ENCODE assay signal across 14 cellular contexts in genomic region chr9:94097788-94098413, GRCh38. TPM values are rescaled to one million over a fixed set of nuclear protein-coding genes. Genes with fewer than 3 reads are reported as not detected.
DNase-seq lines count a peak whose midpoint lies in the region; ATAC-seq, FAIRE-seq and TF ChIP-seq lines count a peak whose summit lies in the region.
"Had no signal": no experiment of that assay in that cellular context is flagged by ENCODE, and none has a peak within 500 bp of the region (broad histone marks: within the 10 kb centered on the region; RNA-seq: fewer than 3 reads in every experiment).

No MANE protein-coding gene starts in this region.

- POLR2A ChIA-PET in K562 (lab: Yijun Ruan, JAX): interaction anchor here (1.0 to 2.1 kb wide), 3 partner anchors 9 to 108 kb away, joined by 3 to 7 read pairs (median 3); no protein-coding TSS in a partner anchor

- DNase-seq in HS-5 (ENCODE audit: low read depth) (peak; percentile 69), K562 (ENCODE audit: extremely low read depth in 1 of 4, low spot score in 3 of 4) (no peak), iris pigment epithelial cell (ENCODE audit: low read depth) (peak; percentile 97), endodermal cell (no peak)
- DNase-seq in activated T-helper 2 cell treated with anti-CD3 and anti-CD28 coated beads, Interferon-gamma antibody, Interleukin-2, Interleukin-4, amounts not matched to agents 10 μg/mL and 5 μg/mL and 100 μg/mL, durations not matched to agents 14 hours and 24 hours and 36 hours (ENCODE audit: low spot score): no peak
- DNase-seq: activated CD4-positive, alpha-beta T cell treated with anti-CD3 and anti-CD28 coated beads, Interleukin-2, amount 50 U/mL, for 1 hour; effector CD8-positive, alpha-beta T cell; NCI-H1092 treated with DMSO at 0.1 percent for 48 hours; spleen; SW 1271 had no signal

- TF ChIP-seq EP300 in K562 (IDR thresholded peaks at IDR 0.05; ENCODE audit: low read length): no peak

- TF ChIP-seq CTCF in K562 (IDR thresholded peaks at IDR 0.05 in 2 of 3, conservative IDR thresholded peaks at IDR 0.05 in 1 of 3; ENCODE audit: insufficient read depth in 2 of 3, low read depth in 1 of 3, low read length in 3 of 3): no peak
- TF ChIP-seq CTCF in endodermal cell (conservative IDR thresholded peaks at IDR 0.05): no peak

- no peak for TF ChIP-seq POLR2A in K562 (conservative IDR thresholded peaks at IDR 0.05)
- no peak for TF ChIP-seq POLR2A in GM18505 (IDR thresholded peaks at IDR 0.05; ENCODE audit: borderline replicate concordance, extremely low read depth, insufficient read depth, insufficient read length)

- H3K4me3 ChIP-seq in ACC112 (ENCODE audit: low read depth, low read length) (peak overlapping the region; percentile 38; the same call in 1 of the 2 replicates), K562 (no peak overlapping the region), endodermal cell (ENCODE audit: low read length) (no peak overlapping the region)
- H3K4me3 ChIP-seq: BLaER1, spleen had no signal

- H3K79me2 ChIP-seq in ACC112 (ENCODE audit: control insufficient read depth, insufficient read depth, low read length, unreplicated experiment) (no peaks in the 10 kb centered on the region), K562 (ENCODE audit: control insufficient read depth, insufficient read depth, low read length) (no peaks in the 10 kb centered on the region)

- H3K9ac ChIP-seq in K562 (ENCODE audit: insufficient read depth in 1 of 2, low read depth in 2 of 2, low read length in 2 of 2): peak overlapping the region in 1 of 2 experiments; percentile 61; a peak in 1 of 4 replicates
- H3K9ac ChIP-seq in endodermal cell (ENCODE audit: extremely low read depth, low read length, poor library complexity, severe bottlenecking): no peak overlapping the region
- H3K9ac ChIP-seq: BLaER1 had no signal

- H3K4me1 Mint-ChIP-seq in endodermal cell: peaks cover 13% of the 10 kb centered on the region
- peaks cover 8% of the 10 kb centered on the region for H3K4me1 Mint-ChIP-seq in activated T-helper 2 cell treated with anti-CD3 and anti-CD28 coated beads, Interferon-gamma antibody, Interleukin-2, Interleukin-4, amounts not matched to agents 10 μg/mL and 5 μg/mL and 100 μg/mL, durations not matched to agents 14 hours and 24 hours and 36 hours (ENCODE audit: low read depth)

- no peaks in the 10 kb centered on the region for H4K20me1 ChIP-seq in K562 (replicated peaks; ENCODE audit: control insufficient read depth, insufficient read depth, low read length)
- H4K20me1 ChIP-seq: BLaER1 had no signal

- WGBS in K562 (ENCODE audit: insufficient coverage, low coverage, missing lambda C conversion rate): 56% methylated on average over 6 of the region's 6 CpGs
- 95 to 98% methylated on average over 5 to 6 of the region's 6 CpGs for WGBS in endodermal cell (ENCODE audit: insufficient coverage in 1 of 2, insufficient read length in 1 of 2), 2 experiments

- ATAC-seq in K562: peak; percentile 44
- ATAC-seq in GM18505 (IDR thresholded peaks at IDR 0.05; ENCODE audit: unreplicated experiment): no peak
- no peak for ATAC-seq in GM21786 (IDR thresholded peaks at IDR 0.05; ENCODE audit: unreplicated experiment)

- peaks cover 20% of the 10 kb centered on the region for H3K4me1 ChIP-seq in ACC112 (ENCODE audit: control insufficient read depth, insufficient read depth, low read length, unreplicated experiment)
- H3K4me1 ChIP-seq in K562 (replicated peaks in 1 of 2; ENCODE audit: control insufficient read depth in 2 of 2, insufficient read depth in 2 of 2, low read length in 2 of 2): peaks cover 6 to 15% of the 10 kb centered on the region in 2 experiments
- no peaks in the 10 kb centered on the region for H3K4me1 ChIP-seq in endodermal cell (ENCODE audit: control insufficient read depth, insufficient read depth, low read length)
- H3K4me1 ChIP-seq: BLaER1, spleen had no signal

- H2AFZ ChIP-seq in ACC112 (ENCODE audit: low read length, unreplicated experiment) (no peak overlapping the region), K562 (ENCODE audit: low read depth, low read length) (no peak overlapping the region)

- H3K9me3 ChIP-seq in K562 (replicated peaks; ENCODE audit: control insufficient read depth, insufficient read depth, low read depth, low read length) (no peaks in the 10 kb centered on the region), endodermal cell (ENCODE audit: control insufficient read depth, low read length) (no peaks in the 10 kb centered on the region)
- H3K9me3 ChIP-seq: BLaER1, spleen had no signal

- FAIRE-seq in K562 (lab: Jason Lieb, UNC): no peak

- H3K27ac Mint-ChIP-seq in endodermal cell: no peak overlapping the region
- no peak overlapping the region for H3K27ac Mint-ChIP-seq in activated T-helper 2 cell treated with anti-CD3 and anti-CD28 coated beads, Interferon-gamma antibody, Interleukin-2, Interleukin-4, amounts not matched to agents 10 μg/mL and 5 μg/mL and 100 μg/mL, durations not matched to agents 14 hours and 24 hours and 36 hours

- H3K36me3 Mint-ChIP-seq in endodermal cell (ENCODE audit: low read depth): peaks cover 22% of the 10 kb centered on the region
- peaks cover 2% of the 10 kb centered on the region for H3K36me3 Mint-ChIP-seq in activated T-helper 2 cell treated with anti-CD3 and anti-CD28 coated beads, Interferon-gamma antibody, Interleukin-2, Interleukin-4, amounts not matched to agents 10 μg/mL and 5 μg/mL and 100 μg/mL, durations not matched to agents 14 hours and 24 hours and 36 hours (ENCODE audit: low read depth)

- H3K27me3 ChIP-seq in ACC112 (ENCODE audit: insufficient read depth, low read length) (no peaks in the 10 kb centered on the region), K562 (ENCODE audit: control insufficient read depth in 2 of 2, insufficient read depth in 2 of 2, low read length in 2 of 2) (no peaks in the 10 kb centered on the region), endodermal cell (ENCODE audit: control insufficient read depth, insufficient read depth, low read length, poor library complexity, severe bottlenecking) (no peaks in the 10 kb centered on the region)
- H3K27me3 ChIP-seq: BLaER1, spleen had no signal

- H3K9me1 ChIP-seq in K562 (ENCODE audit: control insufficient read depth, insufficient read depth, low read length): no peaks in the 10 kb centered on the region

- H3K27ac ChIP-seq in ACC112 (ENCODE audit: low read depth, low read length): peak overlapping the region; percentile 57
- H3K27ac ChIP-seq in K562 (ENCODE audit: extremely low read depth, low read depth, low read length): no peak overlapping the region
- no peak overlapping the region for H3K27ac ChIP-seq in endodermal cell (ENCODE audit: low read depth, low read length)
- H3K27ac ChIP-seq: BLaER1, spleen had no signal

- intact Hi-C loops in K562 (cut with micrococcal nuclease): no loop called here
- intact Hi-C loops in activated T-helper 2 cell treated with anti-CD3 and anti-CD28 coated beads, Interferon-gamma antibody, Interleukin-2, Interleukin-4, amounts not matched to agents 10 μg/mL and 5 μg/mL and 100 μg/mL, durations not matched to agents 14 hours and 24 hours and 36 hours (cut with micrococcal nuclease): no loop called here

- no peak overlapping the region for H3K4me2 ChIP-seq in K562 (ENCODE audit: insufficient read depth, low read length)
- H3K4me2 ChIP-seq: BLaER1 had no signal

- in situ Hi-C loops in K562 (cut with MboI): no loop called here

- peaks cover 12% of the 10 kb centered on the region for H3K9me3 Mint-ChIP-seq in endodermal cell
- H3K9me3 Mint-ChIP-seq in activated T-helper 2 cell treated with anti-CD3 and anti-CD28 coated beads, Interferon-gamma antibody, Interleukin-2, Interleukin-4, amounts not matched to agents 10 μg/mL and 5 μg/mL and 100 μg/mL, durations not matched to agents 14 hours and 24 hours and 36 hours: no peaks in the 10 kb centered on the region

- TF ChIP-seq RAD21 in K562 (CRISPR knock-in tag; conservative IDR thresholded peaks at IDR 0.05 in 1 of 2, IDR thresholded peaks at IDR 0.05 in 1 of 2): no peak

- CTCF ChIA-PET in K562 (lab: Yijun Ruan, JAX; ENCODE audit: low intra/inter-chr PET ratio): no interaction called here

- no TSS peak for BruUV-seq in K562 (replicated peaks; lab: Mats Ljungman, UMichigan)

- H3K27me3 Mint-ChIP-seq in endodermal cell (ENCODE audit: insufficient read depth): no peaks in the 10 kb centered on the region
- no peaks in the 10 kb centered on the region for H3K27me3 Mint-ChIP-seq in activated T-helper 2 cell treated with anti-CD3 and anti-CD28 coated beads, Interferon-gamma antibody, Interleukin-2, Interleukin-4, amounts not matched to agents 10 μg/mL and 5 μg/mL and 100 μg/mL, durations not matched to agents 14 hours and 24 hours and 36 hours (ENCODE audit: low read depth)

- H3K4me3 Mint-ChIP-seq in endodermal cell: no peak overlapping the region
- H3K4me3 Mint-ChIP-seq in activated T-helper 2 cell treated with anti-CD3 and anti-CD28 coated beads, Interferon-gamma antibody, Interleukin-2, Interleukin-4, amounts not matched to agents 10 μg/mL and 5 μg/mL and 100 μg/mL, durations not matched to agents 14 hours and 24 hours and 36 hours (ENCODE audit: low read depth): no peak overlapping the region

- 0 out of 2 replicates have a peak, but pooled peaks cover 6% of the 10 kb centered on the region for H3K36me3 ChIP-seq in ACC112 (ENCODE audit: insufficient read depth, low read length)
- peaks cover 6% of the 10 kb centered on the region; the same call in 1 of the 3 replicates for H3K36me3 ChIP-seq in K562 (ENCODE audit: control insufficient read depth, insufficient read depth, low read length)
- H3K36me3 ChIP-seq in endodermal cell (ENCODE audit: control insufficient read depth, insufficient read depth, low read length): peaks cover 11% of the 10 kb centered on the region

RNA-seq across cellular contexts. Expression of gene PTPDC1, which starts 13.6 kb away (rescaled TPM):
- total RNA-seq in K562 (2011; cell fraction: chromatin; rRNA removed; ENCODE audit: low replicate concordance): 11.2 and 23.6 TPM in 2 replicates
- 5.5 and 8.2 TPM in 2 replicates for total RNA-seq in K562 (2011; cell fraction: nucleolus; rRNA removed)
- 13.6 and 23.1 TPM in 2 replicates for total RNA-seq in K562 (2011; cell fraction: nucleoplasm; rRNA removed)
- total RNA-seq in K562 (2014; rRNA removed): 4.9 and 5.3 TPM in 2 replicates
- 8.1 and 8.2 TPM in 2 replicates for total RNA-seq in K562 (2014; rRNA removed; fragmentation: Illumina TruSeq; extraction: Trizol)
- total RNA-seq in K562 (2015; rRNA removed; fragmentation: Illumina TruSeq; extraction: Trizol): 6.7 and 6.9 TPM in 2 replicates
- 5.5 and 5.7 TPM in 2 replicates for total RNA-seq in K562 (2021)
- 7.4 and 7.6 TPM in 2 replicates for polyA plus RNA-seq in K562 (2011; rRNA removed)
- 2.2 and 3.1 TPM in 2 replicates for polyA plus RNA-seq in K562 (2011; cell fraction: cytosol; rRNA removed)
- 19.0 and 20.8 TPM in 2 replicates for polyA plus RNA-seq in K562 (2011; cell fraction: nucleus; rRNA removed)
- polyA plus RNA-seq in K562 (2012): 2.5 and 7.3 TPM in 2 replicates
- 5.0 and 5.5 TPM in 2 replicates for polyA plus RNA-seq in K562 (2014; fragmentation: Illumina TruSeq; extraction: Trizol)
- polyA plus RNA-seq in K562 (2014; fragmentation: Nextera tagmentation; extraction: Ambion mirVana): 1 to 10 TPM; 1.1 to 1.9 TPM
- polyA plus RNA-seq in K562 (2014; rRNA removed): 5.7 and 6.5 TPM in 2 replicates
- 12.1 and 12.3 TPM in 2 replicates for polyA minus RNA-seq in K562 (2011; rRNA and poly(A)+ RNA removed)
- 3.1 and 4.0 TPM in 2 replicates for polyA minus RNA-seq in K562 (2011; cell fraction: cytosol; rRNA and poly(A)+ RNA removed)
- polyA minus RNA-seq in K562 (2011; cell fraction: nucleus; rRNA and poly(A)+ RNA removed): 11.8 and 17.0 TPM in 2 replicates
- total RNA-seq in endodermal cell: 10 to 100 TPM in 1 of 2 donors, 1 to 10 TPM in 1; 9.0 to 12.7 TPM
- polyA plus RNA-seq in endodermal cell (2013, experiment 1 of 2): 8.6 TPM
- polyA plus RNA-seq in endodermal cell (2013, experiment 2 of 2): 8.1 TPM
- 7.1 and 7.2 TPM in 2 replicates for total RNA-seq in activated T-helper 2 cell treated with anti-CD3 and anti-CD28 coated beads, Interferon-gamma antibody, Interleukin-2, Interleukin-4, amounts not matched to agents 10 μg/mL and 5 μg/mL and 100 μg/mL, durations not matched to agents 14 hours and 24 hours and 36 hours

Comparison
In these comparisons a context has a peak if more than half of its experiments do, and no peak if none do; other contexts are left out.
1. DNase-seq: peak in HS-5 (single experiment) and iris pigment epithelial cell (single experiment); none in K562 (0 of 4), endodermal cell (single experiment) and activated T-helper 2 cell treated with anti-CD3 and anti-CD28 coated beads, Interferon-gamma antibody, Interleukin-2, Interleukin-4, amounts not matched to agents 10 μg/mL and 5 μg/mL and 100 μg/mL, durations not matched to agents 14 hours and 24 hours and 36 hours (single experiment).